Comparison of ENCODE assay signal across 8 cellular contexts in the genomic region with DNA sequence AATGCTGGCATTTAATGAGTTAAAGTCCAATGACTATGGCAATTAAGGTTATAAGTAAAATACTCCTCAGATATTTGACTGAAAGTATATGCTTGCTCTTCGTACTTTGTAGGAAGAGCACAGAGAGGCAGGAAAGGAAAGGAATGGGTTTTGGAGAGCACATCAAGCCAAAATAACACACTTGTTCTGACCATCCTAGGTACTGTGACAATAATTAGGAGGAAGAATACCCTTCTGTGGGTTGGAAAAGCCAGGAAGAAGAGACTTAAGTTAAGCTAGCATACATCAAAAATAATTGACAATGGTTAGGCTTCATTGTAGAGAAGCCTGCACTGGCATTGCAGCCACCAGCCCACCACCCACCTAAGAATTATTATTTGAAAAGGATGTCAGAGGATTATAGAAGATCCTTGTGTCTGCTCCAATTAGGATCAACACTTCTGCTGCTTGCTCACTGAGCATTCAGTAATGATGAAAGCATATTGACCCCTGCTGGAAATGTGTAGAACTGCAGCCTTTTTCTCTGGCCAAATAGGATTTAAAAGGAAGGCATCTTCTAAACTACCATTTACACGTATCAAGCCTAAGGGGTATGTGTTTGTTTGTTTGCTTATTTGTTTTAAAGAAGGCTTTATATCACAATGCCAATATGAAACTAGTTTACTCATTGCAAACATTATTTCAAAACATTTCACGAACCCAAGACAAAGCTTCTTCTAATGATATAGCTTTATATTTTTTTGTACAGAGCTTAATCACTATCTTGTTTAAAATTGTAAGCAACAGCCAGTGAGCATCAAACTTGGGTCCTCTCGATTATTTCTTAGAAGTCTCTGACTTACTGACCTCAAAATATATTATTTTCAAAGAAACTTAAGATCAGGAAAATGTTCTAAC.
DNase-seq lines count a peak whose midpoint lies in the region; ATAC-seq and TF ChIP-seq lines count a peak whose summit lies in the region.

No MANE protein-coding gene starts in this region.

- in situ Hi-C loops in ACHN (cut with HindIII; ENCODE audit: low pct_ligation_motif_present, low pct_unique_long_range_greater_than_20kb, low sequenced_read_pairs) = no loop called here

- peak; percentile 88 for TF ChIP-seq CTCF in cardiac fibroblast (IDR thresholded peaks at IDR 0.05; ENCODE audit: low read depth, low read length)

- H3K4me3 ChIP-seq in cardiac fibroblast (replicated peaks in 1 of 2; ENCODE audit: low read depth in 2 of 2, low read length in 2 of 2) = no peak overlapping the region

- ATAC-seq in GM18502 (IDR thresholded peaks at IDR 0.05; ENCODE audit: poor library complexity, unreplicated experiment) = peak; percentile 89
- ATAC-seq in HG02885 (IDR thresholded peaks at IDR 0.05; ENCODE audit: poor library complexity, unreplicated experiment) = peak; percentile 86

- DNase-seq in ACHN (peak; percentile 70), NCI-H146 (lab: John Stamatoyannopoulos, UW) (peak; percentile 24), SW480 (ENCODE audit: low spot score) (peak; percentile 56), cardiac fibroblast (ENCODE audit: low read depth in 2 of 2) (peak; percentile 79 to 82), kidney glomerular epithelial cell (lab: John Stamatoyannopoulos, UW) (peak; percentile 50)
- DNase-seq in stimulated activated CD4-positive, alpha-beta T cell treated with anti-CD3 and anti-CD28 coated beads, Interleukin-4, amount 100 ng/mL, for 24 hours = peak; percentile 59

Comparison
In these comparisons a context has a peak if more than half of its experiments do, and no peak if none do; other contexts are left out.
1. DNase-seq: peak in every context shown above with its lines; median percentile 80 in cardiac fibroblast; 70 in ACHN; 59 in stimulated activated CD4-positive, alpha-beta T cell treated with anti-CD3 and anti-CD28 coated beads, Interleukin-4, amount 100 ng/mL, for 24 hours; 56 in SW480; 50 in kidney glomerular epithelial cell; 24 in NCI-H146.